Comparison of ENCODE assay signal across 15 cellular contexts in the genomic region with DNA sequence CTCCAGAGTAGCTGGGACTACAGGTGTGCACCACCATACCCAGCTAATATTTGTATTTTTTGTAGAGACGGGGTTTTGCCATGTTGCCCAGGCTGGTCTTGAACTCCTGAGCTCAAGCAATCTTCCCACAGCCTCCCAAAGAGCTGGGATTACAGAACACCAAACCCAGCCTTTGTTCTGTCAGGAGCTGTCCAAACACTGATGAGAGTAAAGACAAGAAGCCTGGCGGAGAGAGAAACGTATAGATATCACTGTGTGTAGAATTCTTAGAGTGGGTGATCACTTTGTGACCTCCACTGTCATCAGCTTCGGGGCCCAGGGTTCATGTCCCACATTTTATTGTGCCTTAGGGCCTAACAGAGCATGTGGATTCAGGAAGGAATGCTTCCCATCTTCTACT.
DNase-seq lines count a peak whose midpoint lies in the region; ATAC-seq and TF ChIP-seq lines count a peak whose summit lies in the region.
"Had no signal": no experiment of that assay in that cellular context is flagged by ENCODE, and none has a peak within 500 bp of the region (broad histone marks: within the 10 kb centered on the region; RNA-seq: fewer than 3 reads in every experiment).

No MANE protein-coding gene starts in this region.

- TF ChIP-seq CTCF in HEK293 (tag by site-specific recombination; IDR thresholded peaks at IDR 0.05), result no peak

- no peak for DNase-seq in CD4-positive, CD25-positive, alpha-beta regulatory T cell
- no peak for DNase-seq in effector memory CD8-positive, alpha-beta T cell
- DNase-seq in neuronal stem cell (ENCODE audit: low spot score), result peak; percentile 1
- no peak for DNase-seq in activated CD4-positive, alpha-beta T cell treated with anti-CD3 and anti-CD28 coated beads for 36 hours
- DNase-seq in activated T-cell treated with anti-CD3 and anti-CD28 coated beads, Interleukin-2, amount 50 U/mL, for 72 hours, result no peak
- DNase-seq: CD8-positive, alpha-beta memory T cell; COR-L47; GM23248; HCEC 1CT; HFFc6; IMR-90 had no signal

- H2AK5ac ChIP-seq in neuronal stem cell (ENCODE audit: low read depth, low read length), result no peak overlapping the region

- peak overlapping the region in 2 of 3 donors; percentile 31 to 44 for H3K27ac Mint-ChIP-seq in CD4-positive, CD25-positive, alpha-beta regulatory T cell
- peak overlapping the region; percentile 82 to 85 for H3K27ac Mint-ChIP-seq in effector memory CD8-positive, alpha-beta T cell
- no peak overlapping the region for H3K27ac Mint-ChIP-seq in activated CD4-positive, alpha-beta T cell treated with anti-CD3 and anti-CD28 coated beads for 36 hours
- no peak overlapping the region for H3K27ac Mint-ChIP-seq in activated T-cell treated with anti-CD3 and anti-CD28 coated beads, Interleukin-2, amount 50 U/mL, for 72 hours
- H3K27ac Mint-ChIP-seq: B cell, HFFc6 had no signal

- intact Hi-C loops in activated CD4-positive, alpha-beta T cell treated with anti-CD3 and anti-CD28 coated beads for 36 hours (cut with DNase I, micrococcal nuclease), result no loop called here

- H3K14ac ChIP-seq in neuronal stem cell (ENCODE audit: low read length), result no peak overlapping the region

- no peak overlapping the region for H3K4me2 ChIP-seq in neuronal stem cell (ENCODE audit: insufficient read depth, low read length, poor library complexity, severe bottlenecking)
- H3K4me2 ChIP-seq: BLaER1 treated with 17β-estradiol and CSF1 and Interleukin-3, amounts not matched to agents 10 nM and 100 nM had no signal

- no peak overlapping the region for H2AFZ ChIP-seq in neuronal stem cell (ENCODE audit: low read length)
- H2AFZ ChIP-seq: GM23248 had no signal

- no peaks in the 10 kb centered on the region for H3K4me1 ChIP-seq in CD4-positive, CD25-positive, alpha-beta regulatory T cell (ENCODE audit: control insufficient read depth, insufficient read depth, low read length, poor library complexity, severe bottlenecking)
- H3K4me1 ChIP-seq in HEK293 (ENCODE audit: control insufficient read depth, insufficient read depth, low read length) (no peaks in the 10 kb centered on the region), neuronal stem cell (ENCODE audit: control insufficient read depth in 2 of 2, insufficient read depth in 1 of 2, low read depth in 1 of 2, low read length in 2 of 2) (no peaks in the 10 kb centered on the region)
- H3K4me1 ChIP-seq: BLaER1 treated with 17β-estradiol and CSF1 and Interleukin-3, amounts not matched to agents 10 nM and 100 nM had no signal

- no peak overlapping the region for H2BK12ac ChIP-seq in neuronal stem cell (ENCODE audit: low read length)

- ATAC-seq in CD4-positive, CD25-positive, alpha-beta regulatory T cell (ENCODE audit: low read depth in 2 of 2), result no peak
- ATAC-seq in effector memory CD8-positive, alpha-beta T cell (replicated peaks), result no peak
- no peak for ATAC-seq in GM18519 (IDR thresholded peaks at IDR 0.05; ENCODE audit: low FRiP score, unreplicated experiment)
- no peak for ATAC-seq in activated CD4-positive, alpha-beta T cell treated with anti-CD3 and anti-CD28 coated beads for 36 hours
- no peak for ATAC-seq in activated T-cell treated with anti-CD3 and anti-CD28 coated beads, Interleukin-2, amount 50 U/mL, for 72 hours (replicated peaks in 1 of 2)

- peaks cover 3 to 16% (median 8%) of the 10 kb centered on the region in 4 donors for H3K4me1 Mint-ChIP-seq in CD4-positive, CD25-positive, alpha-beta regulatory T cell
- H3K4me1 Mint-ChIP-seq in effector memory CD8-positive, alpha-beta T cell (ENCODE audit: low read depth in 2 of 2), result peaks cover 2 to 11% of the 10 kb centered on the region in 2 donors
- peaks cover 5% of the 10 kb centered on the region for H3K4me1 Mint-ChIP-seq in activated CD4-positive, alpha-beta T cell treated with anti-CD3 and anti-CD28 coated beads for 36 hours
- peaks cover 14% of the 10 kb centered on the region for H3K4me1 Mint-ChIP-seq in activated T-cell treated with anti-CD3 and anti-CD28 coated beads, Interleukin-2, amount 50 U/mL, for 72 hours (ENCODE audit: low read depth)
- H3K4me1 Mint-ChIP-seq: B cell had no signal

- H2BK120ac ChIP-seq in neuronal stem cell (ENCODE audit: low read depth, low read length), result no peak overlapping the region

- no peak overlapping the region for H3K9ac ChIP-seq in neuronal stem cell (ENCODE audit: low read depth, low read length, poor library complexity)
- H3K9ac ChIP-seq: BLaER1 treated with 17β-estradiol and CSF1 and Interleukin-3, amounts not matched to agents 10 nM and 100 nM; GM23248 had no signal

- no peak overlapping the region for H4K91ac ChIP-seq in neuronal stem cell (ENCODE audit: low read depth, low read length, poor library complexity)

- no peak overlapping the region for H3K4me3 ChIP-seq in CD4-positive, CD25-positive, alpha-beta regulatory T cell (ENCODE audit: low read depth, low read length)
- H3K4me3 ChIP-seq in HEK293 (ENCODE audit: low read depth, low read length) (no peak overlapping the region), neuronal stem cell (ENCODE audit: low read length in 2 of 2) (no peak overlapping the region)
- H3K4me3 ChIP-seq: BLaER1 treated with 17β-estradiol and CSF1 and Interleukin-3, amounts not matched to agents 10 nM and 100 nM; GM23248 had no signal

- H3K4me3 Mint-ChIP-seq in CD4-positive, CD25-positive, alpha-beta regulatory T cell, result no peak overlapping the region
- no peak overlapping the region for H3K4me3 Mint-ChIP-seq in effector memory CD8-positive, alpha-beta T cell
- H3K4me3 Mint-ChIP-seq in activated CD4-positive, alpha-beta T cell treated with anti-CD3 and anti-CD28 coated beads for 36 hours, result no peak overlapping the region
- no peak overlapping the region for H3K4me3 Mint-ChIP-seq in activated T-cell treated with anti-CD3 and anti-CD28 coated beads, Interleukin-2, amount 50 U/mL, for 72 hours
- H3K4me3 Mint-ChIP-seq: B cell; CD8-positive, alpha-beta memory T cell; HFFc6 had no signal

- H3K9me3 Mint-ChIP-seq in CD4-positive, CD25-positive, alpha-beta regulatory T cell, result peaks cover 0 to 1% (median 0%) of the 10 kb centered on the region in 7 donors
- no peaks in the 10 kb centered on the region for H3K9me3 Mint-ChIP-seq in effector memory CD8-positive, alpha-beta T cell
- H3K9me3 Mint-ChIP-seq in activated CD4-positive, alpha-beta T cell treated with anti-CD3 and anti-CD28 coated beads for 36 hours (ENCODE audit: low read depth), result no peaks in the 10 kb centered on the region
- H3K9me3 Mint-ChIP-seq in activated T-cell treated with anti-CD3 and anti-CD28 coated beads, Interleukin-2, amount 50 U/mL, for 72 hours, result peaks cover 0 to 1% of the 10 kb centered on the region in 2 donors
- H3K9me3 Mint-ChIP-seq: CD8-positive, alpha-beta memory T cell; HFFc6 had no signal

- no peak overlapping the region for H3K27ac ChIP-seq in CD4-positive, CD25-positive, alpha-beta regulatory T cell (ENCODE audit: insufficient read depth, low read length, poor library complexity, severe bottlenecking)
- H3K27ac ChIP-seq in HEK293 (ENCODE audit: extremely low read depth, low read depth, low read length), result no peak overlapping the region
- no peak overlapping the region for H3K27ac ChIP-seq in neuronal stem cell (replicated peaks; ENCODE audit: low read length)
- H3K27ac ChIP-seq: BLaER1 treated with 17β-estradiol and CSF1 and Interleukin-3, amounts not matched to agents 10 nM and 100 nM; GM23248 had no signal

- H3K23ac ChIP-seq in neuronal stem cell (ENCODE audit: low read depth, low read length, poor library complexity), result no peak overlapping the region

- H3K4ac ChIP-seq in neuronal stem cell (ENCODE audit: low read length), result no peak overlapping the region

- H3K36me3 Mint-ChIP-seq in CD4-positive, CD25-positive, alpha-beta regulatory T cell, result no peaks in the 10 kb centered on the region
- H3K36me3 Mint-ChIP-seq in effector memory CD8-positive, alpha-beta T cell (ENCODE audit: insufficient read depth), result no peaks in the 10 kb centered on the region
- H3K36me3 Mint-ChIP-seq in activated CD4-positive, alpha-beta T cell treated with anti-CD3 and anti-CD28 coated beads for 36 hours (ENCODE audit: low read depth), result no peaks in the 10 kb centered on the region
- peaks cover 0 to 1% of the 10 kb centered on the region in 2 donors for H3K36me3 Mint-ChIP-seq in activated T-cell treated with anti-CD3 and anti-CD28 coated beads, Interleukin-2, amount 50 U/mL, for 72 hours (ENCODE audit: insufficient read depth in 2 of 2)

- H3K9me3 ChIP-seq in CD4-positive, CD25-positive, alpha-beta regulatory T cell (ENCODE audit: control insufficient read depth in 2 of 2, low read length in 2 of 2), result no peaks in the 10 kb centered on the region
- H3K9me3 ChIP-seq in HEK293 (ENCODE audit: control insufficient read depth, insufficient read depth, low read depth, low read length) (no peaks in the 10 kb centered on the region), neuronal stem cell (replicated peaks in 1 of 2; ENCODE audit: control insufficient read depth in 2 of 2, insufficient read depth in 1 of 2, low read depth in 1 of 2, low read length in 2 of 2) (peaks cover 0 to 2% of the 10 kb centered on the region in 2 donors)
- H3K9me3 ChIP-seq: BLaER1 treated with 17β-estradiol and CSF1 and Interleukin-3, amounts not matched to agents 10 nM and 100 nM had no signal

- no peak overlapping the region for H2BK5ac ChIP-seq in neuronal stem cell (ENCODE audit: low read length)

- no peak overlapping the region for H4K8ac ChIP-seq in neuronal stem cell (ENCODE audit: low read depth, low read length)

- no CpG with 5 or more reads among the region's 4 CpGs for WGBS in neuronal stem cell (ENCODE audit: extremely low coverage in 2 of 2, insufficient read length in 2 of 2, insufficient replicate concordance in 1 of 2), 2 donors

- H3K27me3 ChIP-seq in CD4-positive, CD25-positive, alpha-beta regulatory T cell (ENCODE audit: control insufficient read depth, insufficient read depth, low read length), result no peaks in the 10 kb centered on the region
- H3K27me3 ChIP-seq in neuronal stem cell (ENCODE audit: control insufficient read depth in 3 of 3, insufficient read depth in 3 of 3, low read depth in 1 of 3, low read length in 3 of 3), result no peaks in the 10 kb centered on the region
- H3K27me3 ChIP-seq: BLaER1 treated with 17β-estradiol and CSF1 and Interleukin-3, amounts not matched to agents 10 nM and 100 nM had no signal

- H2BK15ac ChIP-seq in neuronal stem cell (ENCODE audit: low read length), result no peak overlapping the region

- H3K79me1 ChIP-seq in neuronal stem cell (ENCODE audit: low read depth, low read length), result no peaks in the 10 kb centered on the region

- H3K27me3 Mint-ChIP-seq in CD4-positive, CD25-positive, alpha-beta regulatory T cell, result no peaks in the 10 kb centered on the region
- H3K27me3 Mint-ChIP-seq in effector memory CD8-positive, alpha-beta T cell, result no peaks in the 10 kb centered on the region
- H3K27me3 Mint-ChIP-seq in activated CD4-positive, alpha-beta T cell treated with anti-CD3 and anti-CD28 coated beads for 36 hours, result no peaks in the 10 kb centered on the region
- H3K27me3 Mint-ChIP-seq in activated T-cell treated with anti-CD3 and anti-CD28 coated beads, Interleukin-2, amount 50 U/mL, for 72 hours (ENCODE audit: low read depth), result no peaks in the 10 kb centered on the region
- H3K27me3 Mint-ChIP-seq: B cell; CD8-positive, alpha-beta memory T cell had no signal

- POLR2A ChIA-PET in HEK293 (lab: Yijun Ruan, JAX), result no interaction called here
- POLR2A ChIA-PET in activated CD4-positive, alpha-beta T cell treated with anti-CD3 and anti-CD28 coated beads for 36 hours (lab: Charles Lee), result no interaction called here

- no peak overlapping the region for H3K18ac ChIP-seq in neuronal stem cell (ENCODE audit: low read length)

- CTCF ChIA-PET in HEK293 (lab: Yijun Ruan, JAX), result interaction anchor here (0.7 kb wide), 1 partner anchor 718 kb away, joined by 3 read pairs; no protein-coding TSS in a partner anchor
- CTCF ChIA-PET in activated CD4-positive, alpha-beta T cell treated with anti-CD3 and anti-CD28 coated beads for 36 hours (lab: Charles Lee), result interaction anchor here (0.7 kb wide), 1 partner anchor 222 kb away, joined by 3 read pairs; no protein-coding TSS in a partner anchor

- H3K36me3 ChIP-seq in CD4-positive, CD25-positive, alpha-beta regulatory T cell (ENCODE audit: control insufficient read depth, insufficient read depth, low read length), result no peaks in the 10 kb centered on the region
- H3K36me3 ChIP-seq in HEK293 (ENCODE audit: control insufficient read depth in 2 of 2, insufficient read depth in 1 of 2, low read length in 2 of 2) (no peaks in the 10 kb centered on the region), neuronal stem cell (replicated peaks in 1 of 2; ENCODE audit: control insufficient read depth in 2 of 2, insufficient read depth in 2 of 2, low read length in 2 of 2) (no peaks in the 10 kb centered on the region)
- H3K36me3 ChIP-seq: BLaER1 treated with 17β-estradiol and CSF1 and Interleukin-3, amounts not matched to agents 10 nM and 100 nM had no signal

Comparison
In these comparisons a context has a peak if more than half of its experiments do, and no peak if none do; other contexts are left out.
1. H3K27ac Mint-ChIP-seq: peak in CD4-positive, CD25-positive, alpha-beta regulatory T cell (2 of 3) and effector memory CD8-positive, alpha-beta T cell (2 of 2); none in activated CD4-positive, alpha-beta T cell treated with anti-CD3 and anti-CD28 coated beads for 36 hours (single experiment) and activated T-cell treated with anti-CD3 and anti-CD28 coated beads, Interleukin-2, amount 50 U/mL, for 72 hours (single experiment).